Comparison of ENCODE assay signal across 1 cellular context in the genomic region with DNA sequence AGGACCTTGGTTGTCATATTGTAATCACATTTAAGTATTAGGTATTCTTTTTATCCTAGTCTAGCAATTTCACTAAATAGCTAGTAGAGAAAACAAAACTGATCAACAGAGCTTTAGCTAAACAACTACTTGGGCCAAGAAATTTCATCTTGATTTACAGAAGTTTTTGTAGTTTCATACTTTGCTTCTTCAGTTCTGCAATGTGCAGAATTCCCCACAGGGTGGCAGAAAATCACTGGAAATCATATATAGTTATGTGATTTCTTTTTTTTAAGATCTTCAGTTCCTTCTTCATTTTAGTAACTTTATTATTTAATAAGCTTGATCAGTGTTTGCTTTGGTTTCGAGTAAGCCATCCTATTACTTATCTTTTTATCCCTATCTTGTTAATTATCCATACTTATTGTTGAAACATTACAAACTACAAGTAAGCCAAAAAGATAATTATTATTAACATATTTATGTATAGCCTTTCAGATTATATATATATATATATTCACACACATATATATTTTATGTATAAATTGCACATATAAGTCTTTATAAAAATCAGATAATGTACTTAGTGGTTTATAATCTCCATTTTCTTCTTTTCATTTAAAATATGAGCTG.
TF ChIP-seq lines count a peak whose summit lies in the region.

No MANE protein-coding gene starts in this region.

TF ChIP-seq in GM12878, 131 proteins besides CTCF, POLR2A, EP300 and RAD21 (continued from another document):
- TF ChIP-seq, protein P1, sequence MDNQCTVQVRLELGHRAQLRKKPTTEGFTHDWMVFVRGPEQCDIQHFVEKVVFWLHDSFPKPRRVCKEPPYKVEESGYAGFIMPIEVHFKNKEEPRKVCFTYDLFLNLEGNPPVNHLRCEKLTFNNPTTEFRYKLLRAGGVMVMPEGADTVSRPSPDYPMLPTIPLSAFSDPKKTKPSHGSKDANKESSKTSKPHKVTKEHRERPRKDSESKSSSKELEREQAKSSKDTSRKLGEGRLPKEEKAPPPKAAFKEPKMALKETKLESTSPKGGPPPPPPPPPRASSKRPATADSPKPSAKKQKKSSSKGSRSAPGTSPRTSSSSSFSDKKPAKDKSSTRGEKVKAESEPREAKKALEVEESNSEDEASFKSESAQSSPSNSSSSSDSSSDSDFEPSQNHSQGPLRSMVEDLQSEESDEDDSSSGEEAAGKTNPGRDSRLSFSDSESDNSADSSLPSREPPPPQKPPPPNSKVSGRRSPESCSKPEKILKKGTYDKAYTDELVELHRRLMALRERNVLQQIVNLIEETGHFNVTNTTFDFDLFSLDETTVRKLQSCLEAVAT (IDR thresholded peaks at IDR 0.05) = no peak
- no peak for TF ChIP-seq SP1 (IDR thresholded peaks at IDR 0.05; ENCODE audit: low read depth, low read length)
- no peak for TF ChIP-seq RBBP5 (conservative IDR thresholded peaks at IDR 0.05)
- TF ChIP-seq, protein P2, sequence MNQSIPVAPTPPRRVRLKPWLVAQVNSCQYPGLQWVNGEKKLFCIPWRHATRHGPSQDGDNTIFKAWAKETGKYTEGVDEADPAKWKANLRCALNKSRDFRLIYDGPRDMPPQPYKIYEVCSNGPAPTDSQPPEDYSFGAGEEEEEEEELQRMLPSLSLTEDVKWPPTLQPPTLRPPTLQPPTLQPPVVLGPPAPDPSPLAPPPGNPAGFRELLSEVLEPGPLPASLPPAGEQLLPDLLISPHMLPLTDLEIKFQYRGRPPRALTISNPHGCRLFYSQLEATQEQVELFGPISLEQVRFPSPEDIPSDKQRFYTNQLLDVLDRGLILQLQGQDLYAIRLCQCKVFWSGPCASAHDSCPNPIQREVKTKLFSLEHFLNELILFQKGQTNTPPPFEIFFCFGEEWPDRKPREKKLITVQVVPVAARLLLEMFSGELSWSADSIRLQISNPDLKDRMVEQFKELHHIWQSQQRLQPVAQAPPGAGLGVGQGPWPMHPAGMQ (IDR thresholded peaks at IDR 0.05; ENCODE audit: borderline replicate concordance) = no peak
- TF ChIP-seq EZH2 (IDR thresholded peaks at IDR 0.05; ENCODE audit: borderline replicate concordance, control insufficient read depth, low read depth, low read length) = no peak
- TF ChIP-seq YY1 (IDR thresholded peaks at IDR 0.05; ENCODE audit: low read depth, low read length) = no peak
- TF ChIP-seq, protein P3, sequence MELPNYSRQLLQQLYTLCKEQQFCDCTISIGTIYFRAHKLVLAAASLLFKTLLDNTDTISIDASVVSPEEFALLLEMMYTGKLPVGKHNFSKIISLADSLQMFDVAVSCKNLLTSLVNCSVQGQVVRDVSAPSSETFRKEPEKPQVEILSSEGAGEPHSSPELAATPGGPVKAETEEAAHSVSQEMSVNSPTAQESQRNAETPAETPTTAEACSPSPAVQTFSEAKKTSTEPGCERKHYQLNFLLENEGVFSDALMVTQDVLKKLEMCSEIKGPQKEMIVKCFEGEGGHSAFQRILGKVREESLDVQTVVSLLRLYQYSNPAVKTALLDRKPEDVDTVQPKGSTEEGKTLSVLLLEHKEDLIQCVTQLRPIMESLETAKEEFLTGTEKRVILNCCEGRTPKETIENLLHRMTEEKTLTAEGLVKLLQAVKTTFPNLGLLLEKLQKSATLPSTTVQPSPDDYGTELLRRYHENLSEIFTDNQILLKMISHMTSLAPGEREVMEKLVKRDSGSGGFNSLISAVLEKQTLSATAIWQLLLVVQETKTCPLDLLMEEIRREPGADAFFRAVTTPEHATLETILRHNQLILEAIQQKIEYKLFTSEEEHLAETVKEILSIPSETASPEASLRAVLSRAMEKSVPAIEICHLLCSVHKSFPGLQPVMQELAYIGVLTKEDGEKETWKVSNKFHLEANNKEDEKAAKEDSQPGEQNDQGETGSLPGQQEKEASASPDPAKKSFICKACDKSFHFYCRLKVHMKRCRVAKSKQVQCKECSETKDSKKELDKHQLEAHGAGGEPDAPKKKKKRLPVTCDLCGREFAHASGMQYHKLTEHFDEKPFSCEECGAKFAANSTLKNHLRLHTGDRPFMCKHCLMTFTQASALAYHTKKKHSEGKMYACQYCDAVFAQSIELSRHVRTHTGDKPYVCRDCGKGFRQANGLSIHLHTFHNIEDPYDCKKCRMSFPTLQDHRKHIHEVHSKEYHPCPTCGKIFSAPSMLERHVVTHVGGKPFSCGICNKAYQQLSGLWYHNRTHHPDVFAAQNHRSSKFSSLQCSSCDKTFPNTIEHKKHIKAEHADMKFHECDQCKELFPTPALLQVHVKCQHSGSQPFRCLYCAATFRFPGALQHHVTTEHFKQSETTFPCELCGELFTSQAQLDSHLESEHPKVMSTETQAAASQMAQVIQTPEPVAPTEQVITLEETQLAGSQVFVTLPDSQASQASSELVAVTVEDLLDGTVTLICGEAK (IDR thresholded peaks at IDR 0.05; ENCODE audit: borderline replicate concordance) = peak; percentile 65; the same call in 1 of the 2 replicates
- TF ChIP-seq BACH1 (IDR thresholded peaks at IDR 0.05; ENCODE audit: borderline replicate concordance) = no peak
- no peak for TF ChIP-seq SIX5 (IDR thresholded peaks at IDR 0.05; ENCODE audit: low read depth, low read length, severe bottlenecking)
- TF ChIP-seq, protein P4, sequence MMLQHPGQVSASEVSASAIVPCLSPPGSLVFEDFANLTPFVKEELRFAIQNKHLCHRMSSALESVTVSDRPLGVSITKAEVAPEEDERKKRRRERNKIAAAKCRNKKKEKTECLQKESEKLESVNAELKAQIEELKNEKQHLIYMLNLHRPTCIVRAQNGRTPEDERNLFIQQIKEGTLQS (IDR thresholded peaks at IDR 0.05; ENCODE audit: borderline replicate concordance, extremely low read depth, low read depth, low read length) = no peak
- TF ChIP-seq ETV6 (conservative IDR thresholded peaks at IDR 0.05 in 1 of 2, IDR thresholded peaks at IDR 0.05 in 1 of 2; ENCODE audit: borderline replicate concordance in 1 of 2, low read depth in 1 of 2) = no peak
- no peak for TF ChIP-seq CEBPB (IDR thresholded peaks at IDR 0.05; ENCODE audit: borderline replicate concordance in 1 of 2, low read depth in 2 of 2, low read length in 2 of 2)
- peak; percentile 93 for TF ChIP-seq ZNF384 (IDR thresholded peaks at IDR 0.05; ENCODE audit: borderline replicate concordance, low read depth, low read length)
- TF ChIP-seq SREBF2 (IDR thresholded peaks at IDR 0.05; ENCODE audit: low read length) = no peak
- TF ChIP-seq, protein P5, sequence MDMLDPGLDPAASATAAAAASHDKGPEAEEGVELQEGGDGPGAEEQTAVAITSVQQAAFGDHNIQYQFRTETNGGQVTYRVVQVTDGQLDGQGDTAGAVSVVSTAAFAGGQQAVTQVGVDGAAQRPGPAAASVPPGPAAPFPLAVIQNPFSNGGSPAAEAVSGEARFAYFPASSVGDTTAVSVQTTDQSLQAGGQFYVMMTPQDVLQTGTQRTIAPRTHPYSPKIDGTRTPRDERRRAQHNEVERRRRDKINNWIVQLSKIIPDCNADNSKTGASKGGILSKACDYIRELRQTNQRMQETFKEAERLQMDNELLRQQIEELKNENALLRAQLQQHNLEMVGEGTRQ (IDR thresholded peaks at IDR 0.05; ENCODE audit: borderline replicate concordance, low read depth, low read length) = no peak
